13 cellular contexts compared by ENCODE assay signal in the genomic region with DNA sequence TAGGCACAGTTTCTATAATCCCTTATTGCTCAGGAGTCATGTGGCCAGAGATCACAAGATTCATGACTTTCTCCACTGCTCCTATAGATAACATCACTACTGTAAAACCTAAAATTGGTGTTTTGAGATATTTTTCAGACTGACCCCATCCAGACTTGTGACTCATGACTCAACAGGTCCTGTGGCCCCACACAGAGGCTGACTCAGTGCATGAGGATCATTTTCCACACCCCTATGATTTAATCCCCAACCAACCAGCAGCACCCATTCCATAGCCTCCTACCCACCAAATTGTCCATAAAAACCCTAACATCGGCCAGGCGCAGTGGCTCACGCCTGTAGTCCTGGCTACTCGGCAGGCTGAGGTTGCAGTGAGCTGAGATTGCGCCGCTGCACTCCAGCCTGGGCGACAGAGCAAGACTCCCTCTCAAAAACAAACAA. TPM values are rescaled to one million over a fixed set of nuclear protein-coding genes. Genes with fewer than 3 reads are reported as not detected.
DNase-seq lines count a peak whose midpoint lies in the region; ATAC-seq, FAIRE-seq and TF ChIP-seq lines count a peak whose summit lies in the region.
"Had no signal": no experiment of that assay in that cellular context is flagged by ENCODE, and none has a peak within 500 bp of the region (broad histone marks: within the 10 kb centered on the region; RNA-seq: fewer than 3 reads in every experiment).

No MANE protein-coding gene starts in this region.

- no peaks in the 10 kb centered on the region for H3K9me1 ChIP-seq in endothelial cell of umbilical vein (replicated peaks; ENCODE audit: control insufficient read depth, extremely low read depth, insufficient read depth, low read length)

- no peaks in the 10 kb centered on the region for H3K9me2 ChIP-seq in PC-3 (replicated peaks; ENCODE audit: low read length)

- H4K20me1 ChIP-seq in PC-3 (ENCODE audit: low read length) (no peaks in the 10 kb centered on the region), endothelial cell of umbilical vein (replicated peaks; ENCODE audit: control insufficient read depth, extremely low read depth, insufficient read depth, low read length) (no peaks in the 10 kb centered on the region)

- H3K36me3 ChIP-seq in PC-3 (ENCODE audit: low read depth, low read length), result no peaks in the 10 kb centered on the region
- no peaks in the 10 kb centered on the region for H3K36me3 ChIP-seq in endothelial cell of umbilical vein (ENCODE audit: control insufficient read depth in 2 of 2, extremely low read depth in 1 of 2, insufficient read depth in 2 of 2, low read length in 2 of 2)
- H3K36me3 ChIP-seq: spleen, tibial artery had no signal

- no peak for TF ChIP-seq POLR2A in endothelial cell of umbilical vein (IDR thresholded peaks at IDR 0.05; ENCODE audit: low read depth, low read length)

- intact Hi-C loops in PC-3 (cut with micrococcal nuclease) (no loop called here), endothelial cell of umbilical vein (cut with micrococcal nuclease) (no loop called here)

- H3K9me3 ChIP-seq in PC-3 (ENCODE audit: low read length) (no peaks in the 10 kb centered on the region), endothelial cell of umbilical vein (replicated peaks; ENCODE audit: control insufficient read depth, insufficient read depth, low read length) (no peaks in the 10 kb centered on the region)
- H3K9me3 ChIP-seq: spleen, tibial artery had no signal

- H3K4me2 ChIP-seq in PC-3 (ENCODE audit: low read length), result peak overlapping the region; percentile 53
- no peak overlapping the region for H3K4me2 ChIP-seq in endothelial cell of umbilical vein (ENCODE audit: insufficient read depth, low read length)

- H3K36me3 Mint-ChIP-seq in activated T-cell treated with anti-CD3 and anti-CD28 coated beads, Interleukin-2, amount 50 U/mL, for 72 hours (ENCODE audit: insufficient read depth in 2 of 2), result no peaks in the 10 kb centered on the region
- H3K36me3 Mint-ChIP-seq in stimulated activated effector memory CD8-positive, alpha-beta T cell treated with anti-CD3 and anti-CD28 coated beads, Interleukin-12 subunit alpha, Interleukin-12 subunit beta, amount 100 ng/mL, for 72 hours, result no peaks in the 10 kb centered on the region

- FAIRE-seq in endothelial cell of umbilical vein (lab: Jason Lieb, UNC), result peak; percentile 68

- H3K4me3 ChIP-seq in PC-3 (ENCODE audit: low read length), result no peak overlapping the region
- no peak overlapping the region for H3K4me3 ChIP-seq in endothelial cell of umbilical vein (replicated peaks in 1 of 3; ENCODE audit: insufficient read depth in 1 of 3, low read depth in 1 of 3, low read length in 3 of 3)
- H3K4me3 ChIP-seq: spleen, tibial artery had no signal

- ATAC-seq in activated T-cell treated with anti-CD3 and anti-CD28 coated beads, Interleukin-2, amount 50 U/mL, for 72 hours (replicated peaks in 1 of 2), result peak; percentile 55 to 60
- peak; percentile 98 for ATAC-seq in PC-3
- peak; percentile 51 for ATAC-seq in stimulated activated effector memory CD8-positive, alpha-beta T cell treated with anti-CD3 and anti-CD28 coated beads, Interleukin-12 subunit alpha, Interleukin-12 subunit beta, amount 100 ng/mL, for 72 hours
- ATAC-seq in GM21619 (IDR thresholded peaks at IDR 0.05; ENCODE audit: unreplicated experiment), result no peak
- ATAC-seq: activated CD8-positive, alpha-beta T cell treated with anti-CD3 and anti-CD28 coated beads for 36 hours had no signal

- H3K9ac ChIP-seq in PC-3 (ENCODE audit: low read length) (no peak overlapping the region), endothelial cell of umbilical vein (replicated peaks; ENCODE audit: extremely low read depth, insufficient read depth, low read length) (no peak overlapping the region)

- no peaks in the 10 kb centered on the region for H3K9me3 Mint-ChIP-seq in activated T-cell treated with anti-CD3 and anti-CD28 coated beads, Interleukin-2, amount 50 U/mL, for 72 hours
- H3K9me3 Mint-ChIP-seq in stimulated activated effector memory CD8-positive, alpha-beta T cell treated with anti-CD3 and anti-CD28 coated beads, Interleukin-12 subunit alpha, Interleukin-12 subunit beta, amount 100 ng/mL, for 72 hours, result no peaks in the 10 kb centered on the region
- H3K9me3 Mint-ChIP-seq: activated CD8-positive, alpha-beta T cell treated with anti-CD3 and anti-CD28 coated beads for 36 hours had no signal

- no peak overlapping the region for H2AFZ ChIP-seq in PC-3 (ENCODE audit: low read length)
- no peak overlapping the region for H2AFZ ChIP-seq in endothelial cell of umbilical vein (ENCODE audit: low read depth, low read length)

- H3K27ac Mint-ChIP-seq in activated T-cell treated with anti-CD3 and anti-CD28 coated beads, Interleukin-2, amount 50 U/mL, for 72 hours, result no peak overlapping the region
- H3K27ac Mint-ChIP-seq in stimulated activated effector memory CD8-positive, alpha-beta T cell treated with anti-CD3 and anti-CD28 coated beads, Interleukin-12 subunit alpha, Interleukin-12 subunit beta, amount 100 ng/mL, for 72 hours, result no peak overlapping the region
- H3K27ac Mint-ChIP-seq: activated CD8-positive, alpha-beta T cell treated with anti-CD3 and anti-CD28 coated beads for 36 hours had no signal

- TF ChIP-seq CTCF in PC-3 (conservative IDR thresholded peaks at IDR 0.05; ENCODE audit: low read depth, low read length) (no peak), endothelial cell of umbilical vein (IDR thresholded peaks at IDR 0.05; ENCODE audit: extremely low read depth in 1 of 2, insufficient read depth in 1 of 2, low read depth in 1 of 2, low read length in 2 of 2) (no peak)

- H3K79me2 ChIP-seq in PC-3 (ENCODE audit: low read length), result no peaks in the 10 kb centered on the region
- no peaks in the 10 kb centered on the region for H3K79me2 ChIP-seq in endothelial cell of umbilical vein (ENCODE audit: control insufficient read depth, insufficient read depth, low read length)

- CTCF ChIA-PET in PC-3 (lab: Charles Lee), result no interaction called here
- CTCF ChIA-PET in endothelial cell of umbilical vein (lab: Charles Lee), result no interaction called here

- H3K4me1 ChIP-seq in PC-3 (ENCODE audit: insufficient read depth, low read length) (peaks cover 11% of the 10 kb centered on the region), endothelial cell of umbilical vein (ENCODE audit: control insufficient read depth, extremely low read depth, insufficient read depth, low read length) (no peaks in the 10 kb centered on the region)
- H3K4me1 ChIP-seq: spleen, tibial artery had no signal

- POLR2A ChIA-PET in PC-3 (lab: Charles Lee; ENCODE audit: unreplicated experiment) (no interaction called here), endothelial cell of umbilical vein (lab: Charles Lee) (no interaction called here)

- no peak overlapping the region for H3K4me3 Mint-ChIP-seq in activated T-cell treated with anti-CD3 and anti-CD28 coated beads, Interleukin-2, amount 50 U/mL, for 72 hours
- no peak overlapping the region for H3K4me3 Mint-ChIP-seq in stimulated activated effector memory CD8-positive, alpha-beta T cell treated with anti-CD3 and anti-CD28 coated beads, Interleukin-12 subunit alpha, Interleukin-12 subunit beta, amount 100 ng/mL, for 72 hours
- H3K4me3 Mint-ChIP-seq: activated CD8-positive, alpha-beta T cell treated with anti-CD3 and anti-CD28 coated beads for 36 hours had no signal

- peaks cover 17% of the 10 kb centered on the region for H3K27me3 Mint-ChIP-seq in activated T-cell treated with anti-CD3 and anti-CD28 coated beads, Interleukin-2, amount 50 U/mL, for 72 hours (ENCODE audit: low read depth)

- peaks cover 8% of the 10 kb centered on the region for H3K4me1 Mint-ChIP-seq in activated T-cell treated with anti-CD3 and anti-CD28 coated beads, Interleukin-2, amount 50 U/mL, for 72 hours (ENCODE audit: low read depth)
- H3K4me1 Mint-ChIP-seq in stimulated activated effector memory CD8-positive, alpha-beta T cell treated with anti-CD3 and anti-CD28 coated beads, Interleukin-12 subunit alpha, Interleukin-12 subunit beta, amount 100 ng/mL, for 72 hours, result peaks cover 6% of the 10 kb centered on the region

- H3K27ac ChIP-seq in PC-3 (ENCODE audit: low read length) (peak overlapping the region; percentile 52), endothelial cell of umbilical vein (ENCODE audit: insufficient read depth, low read depth, low read length) (no peak overlapping the region)
- H3K27ac ChIP-seq: spleen, tibial artery had no signal

- H3K27me3 ChIP-seq in PC-3 (ENCODE audit: low read length) (no peaks in the 10 kb centered on the region), endothelial cell of umbilical vein (ENCODE audit: control insufficient read depth in 2 of 2, insufficient read depth in 2 of 2, low read length in 2 of 2) (no peaks in the 10 kb centered on the region)
- H3K27me3 ChIP-seq: spleen, tibial artery had no signal

- dilution Hi-C loops in endothelial cell of umbilical vein (cut with MboI; ENCODE audit: extremely low pct_ligation_motif_present, low sequenced_read_pairs), result no loop called here

- no peaks in the 10 kb centered on the region for H3F3A ChIP-seq in PC-3 (ENCODE audit: low read length, unreplicated experiment)

- no peak for DNase-seq in activated T-cell treated with anti-CD3 and anti-CD28 coated beads, Interleukin-2, amount 50 U/mL, for 72 hours
- DNase-seq in activated T-cell treated with anti-CD3 and anti-CD28 coated beads for 4 hours (no peak), PC-3 (peak; percentile 80), endothelial cell of umbilical vein (ENCODE audit: low read depth, low spot score) (no peak), kidney glomerular epithelial cell (lab: John Stamatoyannopoulos, UW) (no peak), SIG-M5 treated with dmso at 0.1 percent for 504 hours (lab: John Stamatoyannopoulos, UW; ENCODE audit: unreplicated experiment) (no peak)
- DNase-seq in stimulated activated effector memory CD8-positive, alpha-beta T cell treated with anti-CD3 and anti-CD28 coated beads, Interleukin-12 subunit alpha, Interleukin-12 subunit beta, amount 100 ng/mL, for 72 hours (ENCODE audit: low spot score in 2 of 2), result no peak
- DNase-seq: activated CD8-positive, alpha-beta T cell treated with anti-CD3 and anti-CD28 coated beads for 36 hours; H7; NCI-H1092 treated with DMSO at 0.1 percent for 48 hours; spleen; tibial artery had no signal

- no TSS peak for BruUV-seq in PC-3 (replicated peaks; lab: Mats Ljungman, UMichigan)
- BruUV-seq in endothelial cell of umbilical vein (replicated peaks; lab: Mats Ljungman, UMichigan), result no TSS peak

TF ChIP-seq in endothelial cell of umbilical vein, 7 proteins besides CTCF, POLR2A, EP300 and RAD21 (continues in another document):
- no peak for TF ChIP-seq GATA2 (IDR thresholded peaks at IDR 0.05; ENCODE audit: insufficient read depth, insufficient read length, low read depth, low read length)

RNA-seq across cellular contexts. Expression of a gene that starts 13.2 kb away (rescaled TPM):
- 10 to 100 TPM; 35.1 to 41.4 TPM for total RNA-seq in activated T-cell treated with anti-CD3 and anti-CD28 coated beads, Interleukin-2, amount 50 U/mL, for 72 hours
- total RNA-seq in PC-3 (2014; rRNA removed), result 29.2 and 35.8 TPM in 2 replicates
- 34.5 and 38.3 TPM in 2 replicates for total RNA-seq in endothelial cell of umbilical vein
- polyA plus RNA-seq in endothelial cell of umbilical vein, result 4.6 and 8.1 TPM in 2 replicates
- polyA plus RNA-seq in endothelial cell of umbilical vein (2011; cell fraction: cytosol; rRNA removed), result 9.3 and 10.5 TPM in 2 replicates
- 10.4 and 13.7 TPM in 2 replicates for polyA plus RNA-seq in endothelial cell of umbilical vein (2011; cell fraction: nucleus; rRNA removed)
- polyA plus RNA-seq in endothelial cell of umbilical vein (2012), result 15.4 and 18.8 TPM in 2 replicates
- polyA minus RNA-seq in endothelial cell of umbilical vein, result 13.0 and 14.9 TPM in 2 replicates
- 19.0 TPM for polyA minus RNA-seq in endothelial cell of umbilical vein (2011; cell fraction: cytosol; rRNA and poly(A)+ RNA removed)
- 15.1 and 16.7 TPM in 2 replicates for polyA minus RNA-seq in endothelial cell of umbilical vein (2011; cell fraction: nucleus; rRNA and poly(A)+ RNA removed)
